Comparison of ENCODE assay signal across 8 cellular contexts in genomic region chr16:56600398-56600999, GRCh38. TPM values are rescaled to one million over a fixed set of nuclear protein-coding genes. Genes with fewer than 3 reads are reported as not detected.
A peak's percentile ranks its signal among the peaks of the same experiment; 100 is the strongest.
DNase-seq lines count a peak whose midpoint lies in the region; ATAC-seq and TF ChIP-seq lines count a peak whose summit lies in the region.

No MANE protein-coding gene starts in this region.

- TF ChIP-seq CTCF in activated B cell treated with CpG ODN at 0.5 μM for 24 hours (IDR thresholded peaks at IDR 0.05): no peak

- no peaks in the 10 kb centered on the region for H3K9me3 Mint-ChIP-seq in activated naive CD4-positive, alpha-beta T cell treated with anti-CD3 and anti-CD28 coated beads for 36 hours
- H3K9me3 Mint-ChIP-seq in activated B cell treated with CpG ODN at 0.5 μM for 24 hours: peaks cover 5% of the 10 kb centered on the region

- intact Hi-C loops in activated naive CD4-positive, alpha-beta T cell treated with anti-CD3 and anti-CD28 coated beads for 36 hours (cut with micrococcal nuclease): loop anchor here (1.0 kb wide), 2 partner anchors 23 to 86 kb away; no protein-coding TSS in a partner anchor
- intact Hi-C loops in activated B cell treated with CpG ODN at 0.5 μM for 24 hours (cut with micrococcal nuclease): loop anchor here (1.0 to 10.0 kb wide), 4 partner anchors 23 to 934 kb away; partner anchors contain the start of gene CCDC102A
- intact Hi-C loops in sciatic nerve (cut with DNase I): loop anchor here (10.0 kb wide), 1 partner anchor 86 kb away; no protein-coding TSS in a partner anchor

- H3K4me1 Mint-ChIP-seq in activated naive CD4-positive, alpha-beta T cell treated with anti-CD3 and anti-CD28 coated beads for 36 hours (ENCODE audit: low read depth): peaks cover 4% of the 10 kb centered on the region
- H3K4me1 Mint-ChIP-seq in activated B cell treated with CpG ODN at 0.5 μM for 24 hours: no peaks in the 10 kb centered on the region

- no peak overlapping the region for H3K27ac Mint-ChIP-seq in activated naive CD4-positive, alpha-beta T cell treated with anti-CD3 and anti-CD28 coated beads for 36 hours
- H3K27ac Mint-ChIP-seq in activated B cell treated with CpG ODN at 0.5 μM for 24 hours: no peak overlapping the region

- CTCF ChIA-PET in activated naive CD4-positive, alpha-beta T cell treated with anti-CD3 and anti-CD28 coated beads for 36 hours (lab: Charles Lee): interaction anchor here (0.6 to 6.7 kb wide), 15 partner anchors 9 to 335 kb away, joined by 3 to 57 read pairs (median 4); no protein-coding TSS in a partner anchor
- CTCF ChIA-PET in activated B cell treated with CpG ODN at 0.5 μM for 24 hours (lab: Charles Lee): interaction anchor here (0.6 to 3.9 kb wide), 6 partner anchors 11 to 101 kb away, joined by 3 to 21 read pairs (median 4); no protein-coding TSS in a partner anchor

- POLR2A ChIA-PET in activated B cell treated with CpG ODN at 0.5 μM for 24 hours (lab: Charles Lee): interaction anchor here (1.0 kb wide), 1 partner anchor 11 kb away, joined by 3 read pairs; no protein-coding TSS in a partner anchor

- ATAC-seq in activated B cell treated with CpG ODN at 0.5 μM for 24 hours (ENCODE audit: low read depth) (peak; percentile 50), sciatic nerve (peak; percentile 59), HG03045 (IDR thresholded peaks at IDR 0.05; ENCODE audit: unreplicated experiment) (no peak), HG03108 (IDR thresholded peaks at IDR 0.05; ENCODE audit: unreplicated experiment) (no peak)

- H3K4me3 Mint-ChIP-seq in activated naive CD4-positive, alpha-beta T cell treated with anti-CD3 and anti-CD28 coated beads for 36 hours: no peak overlapping the region
- H3K4me3 Mint-ChIP-seq in activated B cell treated with CpG ODN at 0.5 μM for 24 hours: no peak overlapping the region

- no peaks in the 10 kb centered on the region for H3K36me3 Mint-ChIP-seq in activated naive CD4-positive, alpha-beta T cell treated with anti-CD3 and anti-CD28 coated beads for 36 hours (ENCODE audit: low read depth)
- no peaks in the 10 kb centered on the region for H3K36me3 Mint-ChIP-seq in activated B cell treated with CpG ODN at 0.5 μM for 24 hours (ENCODE audit: low read depth)

- H3K27me3 Mint-ChIP-seq in activated naive CD4-positive, alpha-beta T cell treated with anti-CD3 and anti-CD28 coated beads for 36 hours (ENCODE audit: low read depth): peaks cover 5% of the 10 kb centered on the region
- H3K27me3 Mint-ChIP-seq in activated B cell treated with CpG ODN at 0.5 μM for 24 hours: peaks cover 26% of the 10 kb centered on the region

- DNase-seq in activated naive CD4-positive, alpha-beta T cell treated with anti-CD3 and anti-CD28 coated beads for 36 hours: peak; percentile 44
- no peak for DNase-seq in activated naive CD4-positive, alpha-beta T cell treated with anti-CD3 and anti-CD28 coated beads, Interleukin-2, amount 50 U/mL, for 16 hours
- DNase-seq in MV-4-11 (lab: John Stamatoyannopoulos, UW): peak; percentile 38
- DNase-seq in activated B cell treated with CpG ODN at 0.5 μM for 24 hours: no peak
- DNase-seq in glomerular visceral epithelial cell (ENCODE audit: extremely low spot score): peak; percentile 42
- DNase-seq in sciatic nerve (ENCODE audit: low spot score): no peak

RNA-seq across cellular contexts. Expression of gene MT2A, which starts 7.9 kb away (rescaled TPM):
- total RNA-seq in activated naive CD4-positive, alpha-beta T cell treated with anti-CD3 and anti-CD28 coated beads for 36 hours: 100 to 1,000 TPM in 1 of 2 experiments, 10 to 100 TPM in 1; 95.7 to 130 TPM
- 72.7 and 77.4 TPM in 2 replicates for total RNA-seq in activated B cell treated with CpG ODN at 0.5 μM for 24 hours
- 163 TPM for total RNA-seq in sciatic nerve

RNA-seq across cellular contexts. Expression of gene MT3, which starts 11.2 kb away (rescaled TPM):
- total RNA-seq in activated naive CD4-positive, alpha-beta T cell treated with anti-CD3 and anti-CD28 coated beads for 36 hours: 1 to 10 TPM in 1 of 2 experiments, under 1 TPM in 1; 0.64 to 1.6 TPM
- total RNA-seq in activated B cell treated with CpG ODN at 0.5 μM for 24 hours: not detected in 2 replicates
- 94.5 TPM for total RNA-seq in sciatic nerve

RNA-seq across cellular contexts. Expression of gene MT1E, which starts 25.1 kb away (rescaled TPM):
- 10 to 100 TPM; 12.2 to 12.4 TPM for total RNA-seq in activated naive CD4-positive, alpha-beta T cell treated with anti-CD3 and anti-CD28 coated beads for 36 hours
- total RNA-seq in activated B cell treated with CpG ODN at 0.5 μM for 24 hours (2.8 and 4.2 TPM in 2 replicates), sciatic nerve (44.7 TPM)

RNA-seq across cellular contexts. Expression of gene MT1M, which starts 32.0 kb away (rescaled TPM):
- not detected for total RNA-seq in activated naive CD4-positive, alpha-beta T cell treated with anti-CD3 and anti-CD28 coated beads for 36 hours
- total RNA-seq in activated B cell treated with CpG ODN at 0.5 μM for 24 hours (not detected in 2 replicates), sciatic nerve (6.7 TPM)

RNA-seq across cellular contexts. Expression of gene MT4, which starts 35.6 kb away (rescaled TPM):
- not detected for total RNA-seq in activated naive CD4-positive, alpha-beta T cell treated with anti-CD3 and anti-CD28 coated beads for 36 hours
- total RNA-seq in activated B cell treated with CpG ODN at 0.5 μM for 24 hours: not detected in 2 replicates
- total RNA-seq in sciatic nerve: not detected

Comparison
In these comparisons a context has a peak if more than half of its experiments do, and no peak if none do; other contexts are left out.
1. DNase-seq: peak in activated naive CD4-positive, alpha-beta T cell treated with anti-CD3 and anti-CD28 coated beads for 36 hours (single experiment), MV-4-11 (single experiment) and glomerular visceral epithelial cell (single experiment); none in activated naive CD4-positive, alpha-beta T cell treated with anti-CD3 and anti-CD28 coated beads, Interleukin-2, amount 50 U/mL, for 16 hours (single experiment), activated B cell treated with CpG ODN at 0.5 μM for 24 hours (single experiment) and sciatic nerve (single experiment).
2. ATAC-seq: peak in activated B cell treated with CpG ODN at 0.5 μM for 24 hours (single experiment) and sciatic nerve (single experiment); none in HG03045 (single experiment) and HG03108 (single experiment).
3. RNA of gene MT3, which starts 11.2 kb away (total RNA-seq): 94.5 TPM in sciatic nerve (single experiment); 0.64 to 1.6 TPM in activated naive CD4-positive, alpha-beta T cell treated with anti-CD3 and anti-CD28 coated beads for 36 hours and not detected in activated B cell treated with CpG ODN at 0.5 μM for 24 hours; every median in the first group is over 10 times any median in the second.